Comparison of ENCODE assay signal across 20 cellular contexts in the genomic region with DNA sequence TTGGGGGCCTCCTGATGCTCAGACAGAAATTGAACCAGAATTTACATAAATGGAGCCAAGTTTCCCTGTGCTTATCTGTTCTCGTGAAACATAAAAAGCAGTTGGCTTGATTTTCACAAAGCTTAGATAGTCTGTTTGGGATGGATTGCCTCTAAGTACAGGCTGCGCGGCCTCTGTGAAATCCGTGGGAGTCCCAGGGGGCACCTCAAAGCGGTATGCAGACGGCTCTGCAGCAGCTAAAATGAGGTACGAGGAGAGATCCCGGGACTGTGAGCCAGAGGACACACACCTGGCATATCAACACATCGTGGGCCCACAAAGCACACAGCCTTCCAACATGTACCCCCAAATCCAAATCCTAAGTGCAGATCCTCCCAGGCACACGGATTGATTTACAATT.
"Had no signal": no experiment of that assay in that cellular context is flagged by ENCODE, and none has a peak within 500 bp of the region (broad histone marks: within the 10 kb centered on the region; RNA-seq: fewer than 3 reads in every experiment).

No MANE protein-coding gene starts in this region.

- DNase-seq: Kasumi-1, MM.1S, NCI-H1092 treated with DMSO at 0.1 percent for 48 hours, NCI-H1436, NCI-H187, NCI-H2029, NCI-H2081 treated with DMSO at 0.1 percent for 48 hours, NCI-H2171, NCI-H345, NCI-H446 treated with DMSO at 0.1 percent for 48 hours, NCI-H510A treated with DMSO at 0.1 percent for 48 hours, NCI-H82, SHP77 had no signal

- H3K4me3 Mint-ChIP-seq: IgD-negative memory B cell had no signal

- H3K27ac Mint-ChIP-seq: IgD-negative memory B cell had no signal

- H3K9me3 Mint-ChIP-seq: IgD-negative memory B cell had no signal

- H3K9ac ChIP-seq: KMS-11 had no signal

- H3K4me2 ChIP-seq: KMS-11 had no signal

- H3K4me1 Mint-ChIP-seq: IgD-negative memory B cell had no signal

- H3K27ac ChIP-seq: HL-60, KMS-11, RWPE1 had no signal

- H3K4me3 ChIP-seq: K562 had no signal

- ATAC-seq: K562, Panc1, SK-N-SH treated with all-trans-retinoic acid at 6 μM for 48 hours had no signal
